Comparison of ENCODE assay signal across 11 cellular contexts in the genomic region with DNA sequence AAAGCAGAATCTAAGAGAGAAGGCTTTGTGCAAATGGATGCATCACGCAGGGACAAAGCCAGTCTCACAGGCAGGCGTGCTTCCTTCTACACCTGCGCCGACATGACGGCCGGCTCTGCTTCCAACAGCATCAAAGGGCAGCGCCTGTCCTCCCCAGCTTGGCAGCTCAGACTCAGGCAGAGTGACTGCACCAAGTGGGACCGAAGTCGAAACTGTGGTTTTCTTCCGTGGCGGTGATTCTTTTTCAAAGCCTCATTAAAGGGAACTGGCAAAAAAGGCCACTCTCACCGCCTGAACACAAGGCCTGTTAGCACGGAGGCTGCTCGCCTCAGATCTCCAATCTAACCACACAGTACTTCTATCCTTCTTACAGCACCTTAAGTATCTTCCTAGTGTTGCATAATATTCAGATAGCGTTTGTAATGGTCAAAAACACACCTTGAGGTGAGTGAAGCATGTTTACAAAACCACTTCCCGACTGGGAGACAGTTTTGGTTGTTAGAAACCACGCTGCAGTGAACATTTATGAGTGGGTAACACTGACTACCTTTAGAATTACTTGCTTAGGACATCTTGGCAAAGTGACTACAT.
DNase-seq lines count a peak whose midpoint lies in the region; ATAC-seq, FAIRE-seq and TF ChIP-seq lines count a peak whose summit lies in the region.
"Had no signal": no experiment of that assay in that cellular context is flagged by ENCODE, and none has a peak within 500 bp of the region (broad histone marks: within the 10 kb centered on the region; RNA-seq: fewer than 3 reads in every experiment).

No MANE protein-coding gene starts in this region.

- TF ChIP-seq CTCF in fibroblast of villous mesenchyme (IDR thresholded peaks at IDR 0.05; ENCODE audit: insufficient read depth, low read depth, low read length), result no peak

- H3K27ac ChIP-seq in small intestine (ENCODE audit: low read depth in 1 of 2, low read length in 1 of 2), result no peak overlapping the region

- H3K4me1 ChIP-seq in small intestine (ENCODE audit: control insufficient read depth in 2 of 2, insufficient read depth in 1 of 2, low read depth in 1 of 2, low read length in 1 of 2), result no peaks in the 10 kb centered on the region

- H3K36me3 Mint-ChIP-seq in activated CD4-positive, alpha-beta T cell treated with anti-CD3 and anti-CD28 coated beads for 36 hours (ENCODE audit: low read depth), result peaks cover 28% of the 10 kb centered on the region
- H3K36me3 Mint-ChIP-seq in activated CD4-positive, alpha-beta T cell treated with anti-CD3 and anti-CD28 coated beads, Interleukin-2, amount 10 ng/mL, durations not matched to agents 7 days and 5 days (ENCODE audit: low read depth), result peaks cover 51% of the 10 kb centered on the region

- no peaks in the 10 kb centered on the region for H3K27me3 ChIP-seq in small intestine (ENCODE audit: control insufficient read depth in 2 of 2, insufficient read depth in 2 of 2, low read length in 2 of 2)

- POLR2A ChIA-PET in activated CD4-positive, alpha-beta T cell treated with anti-CD3 and anti-CD28 coated beads for 36 hours (lab: Charles Lee), result no interaction called here
- POLR2A ChIA-PET in activated CD4-positive, alpha-beta T cell treated with anti-CD3 and anti-CD28 coated beads, Interleukin-2, amount 10 ng/mL, durations not matched to agents 7 days and 5 days (lab: Charles Lee), result no interaction called here

- peaks cover 0 to 5% of the 10 kb centered on the region in 2 donors for H3K36me3 ChIP-seq in small intestine (ENCODE audit: control insufficient read depth in 2 of 2, insufficient read depth in 2 of 2, low read length in 2 of 2)

- intact Hi-C loops in activated CD4-positive, alpha-beta T cell treated with anti-CD3 and anti-CD28 coated beads for 36 hours (cut with DNase I, micrococcal nuclease), result no loop called here

- H3K9me3 Mint-ChIP-seq in activated CD4-positive, alpha-beta T cell treated with anti-CD3 and anti-CD28 coated beads for 36 hours (ENCODE audit: low read depth), result no peaks in the 10 kb centered on the region
- H3K9me3 Mint-ChIP-seq in activated CD4-positive, alpha-beta T cell treated with anti-CD3 and anti-CD28 coated beads, Interleukin-2, amount 10 ng/mL, durations not matched to agents 7 days and 5 days, result no peaks in the 10 kb centered on the region
- H3K9me3 Mint-ChIP-seq: activated T-helper 1 cell treated with anti-CD3 and anti-CD28 coated beads, Interleukin-12 subunit alpha, Interleukin-12 subunit beta, Interleukin-2, Interleukin-4 antibody, amounts not matched to agents 30 ng/mL and 10 ng/mL and 1 ng/mL, durations not matched to agents 14 hours and 24 hours and 36 hours had no signal

- ATAC-seq in activated CD4-positive, alpha-beta T cell treated with anti-CD3 and anti-CD28 coated beads for 36 hours, result peak; percentile 57
- no peak for ATAC-seq in GM18505 (IDR thresholded peaks at IDR 0.05; ENCODE audit: unreplicated experiment)

- H3K4me3 Mint-ChIP-seq in activated CD4-positive, alpha-beta T cell treated with anti-CD3 and anti-CD28 coated beads for 36 hours, result no peak overlapping the region
- H3K4me3 Mint-ChIP-seq in activated CD4-positive, alpha-beta T cell treated with anti-CD3 and anti-CD28 coated beads, Interleukin-2, amount 10 ng/mL, durations not matched to agents 7 days and 5 days, result no peak overlapping the region
- H3K4me3 Mint-ChIP-seq: activated T-helper 1 cell treated with anti-CD3 and anti-CD28 coated beads, Interleukin-12 subunit alpha, Interleukin-12 subunit beta, Interleukin-2, Interleukin-4 antibody, amounts not matched to agents 30 ng/mL and 10 ng/mL and 1 ng/mL, durations not matched to agents 14 hours and 24 hours and 36 hours had no signal

- peak; percentile 21 for DNase-seq in activated CD4-positive, alpha-beta T cell treated with anti-CD3 and anti-CD28 coated beads for 36 hours
- no peak for DNase-seq in activated CD4-positive, alpha-beta T cell treated with anti-CD3 and anti-CD28 coated beads for 4 hours
- peak; percentile 37 for DNase-seq in activated CD4-positive, alpha-beta T cell treated with anti-CD3 and anti-CD28 coated beads, Interleukin-2, amount 10 ng/mL, durations not matched to agents 7 days and 5 days
- DNase-seq in fibroblast of villous mesenchyme (ENCODE audit: low read depth) (peak; percentile 14), small intestine (peak; percentile 21), 8988T (no peak), SK-N-DZ (ENCODE audit: low spot score) (no peak)
- DNase-seq: H7, NCI-H69 had no signal

- H3K4me3 ChIP-seq in fibroblast of villous mesenchyme (ENCODE audit: low read depth, low read length) (no peak overlapping the region), small intestine (ENCODE audit: low read depth in 1 of 2, low read length in 2 of 2) (no peak overlapping the region)

- H3K27me3 Mint-ChIP-seq in activated CD4-positive, alpha-beta T cell treated with anti-CD3 and anti-CD28 coated beads for 36 hours, result no peaks in the 10 kb centered on the region
- H3K27me3 Mint-ChIP-seq in activated CD4-positive, alpha-beta T cell treated with anti-CD3 and anti-CD28 coated beads, Interleukin-2, amount 10 ng/mL, durations not matched to agents 7 days and 5 days, result no peaks in the 10 kb centered on the region

- no peaks in the 10 kb centered on the region for H3K9me3 ChIP-seq in small intestine (ENCODE audit: control insufficient read depth, low read depth)

- FAIRE-seq in small intestine (lab: Jason Lieb, UNC), result no peak

- WGBS in small intestine, 3 donors, result 74 to 87% (median 80%) methylated on average over 17 of the region's 17 CpGs

- CTCF ChIA-PET in activated CD4-positive, alpha-beta T cell treated with anti-CD3 and anti-CD28 coated beads for 36 hours (lab: Charles Lee), result no interaction called here
- CTCF ChIA-PET in activated CD4-positive, alpha-beta T cell treated with anti-CD3 and anti-CD28 coated beads, Interleukin-2, amount 10 ng/mL, durations not matched to agents 7 days and 5 days (lab: Charles Lee), result no interaction called here

- no peak overlapping the region for H3K27ac Mint-ChIP-seq in activated CD4-positive, alpha-beta T cell treated with anti-CD3 and anti-CD28 coated beads for 36 hours
- H3K27ac Mint-ChIP-seq in activated CD4-positive, alpha-beta T cell treated with anti-CD3 and anti-CD28 coated beads, Interleukin-2, amount 10 ng/mL, durations not matched to agents 7 days and 5 days, result peak overlapping the region; percentile 58
- H3K27ac Mint-ChIP-seq: activated T-helper 1 cell treated with anti-CD3 and anti-CD28 coated beads, Interleukin-12 subunit alpha, Interleukin-12 subunit beta, Interleukin-2, Interleukin-4 antibody, amounts not matched to agents 30 ng/mL and 10 ng/mL and 1 ng/mL, durations not matched to agents 14 hours and 24 hours and 36 hours had no signal

- no peak for TF ChIP-seq POLR2A in GM18505 (IDR thresholded peaks at IDR 0.05; ENCODE audit: borderline replicate concordance, extremely low read depth, insufficient read depth, insufficient read length)

- H3K4me1 Mint-ChIP-seq in activated CD4-positive, alpha-beta T cell treated with anti-CD3 and anti-CD28 coated beads for 36 hours, result peaks cover 16% of the 10 kb centered on the region
- H3K4me1 Mint-ChIP-seq in activated CD4-positive, alpha-beta T cell treated with anti-CD3 and anti-CD28 coated beads, Interleukin-2, amount 10 ng/mL, durations not matched to agents 7 days and 5 days, result peaks cover 21% of the 10 kb centered on the region

Comparison
In these comparisons a context has a peak if more than half of its experiments do, and no peak if none do; other contexts are left out.
1. DNase-seq: peak in activated CD4-positive, alpha-beta T cell treated with anti-CD3 and anti-CD28 coated beads for 36 hours (single experiment), activated CD4-positive, alpha-beta T cell treated with anti-CD3 and anti-CD28 coated beads, Interleukin-2, amount 10 ng/mL, durations not matched to agents 7 days and 5 days (single experiment), fibroblast of villous mesenchyme (single experiment) and small intestine (single experiment); none in activated CD4-positive, alpha-beta T cell treated with anti-CD3 and anti-CD28 coated beads for 4 hours (0 of 2), 8988T (single experiment) and SK-N-DZ (single experiment).